ENCODE assay signal across 1 cellular context in the genomic region with DNA sequence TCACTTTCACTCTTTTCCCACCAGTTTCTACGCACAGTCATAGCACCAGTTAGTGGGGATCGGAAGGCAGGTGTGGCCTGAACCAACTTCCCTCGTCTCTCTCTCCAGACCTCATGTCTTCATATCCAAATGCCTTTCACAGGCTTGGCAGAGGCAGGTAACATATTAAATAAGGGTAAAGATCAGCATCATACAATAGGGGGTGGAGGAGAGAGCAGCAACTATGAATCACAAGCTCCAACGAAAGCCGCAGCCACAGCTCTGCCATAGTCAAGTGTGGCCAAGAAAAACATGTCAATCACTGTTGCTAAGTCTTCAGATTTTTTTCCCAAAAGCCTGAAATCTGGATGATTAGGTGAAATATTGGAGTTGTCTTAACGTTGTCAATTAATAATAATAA.
TF ChIP-seq lines count a peak whose summit lies in the region.

No MANE protein-coding gene starts in this region.

TF ChIP-seq in IMR-90, 13 proteins besides CTCF, POLR2A, EP300 and RAD21 (continued from another document):
- TF ChIP-seq MXI1 (IDR thresholded peaks at IDR 0.05; ENCODE audit: borderline replicate concordance, low read depth, low read length) (no peak), FOS (IDR thresholded peaks at IDR 0.05; ENCODE audit: low read depth, low read length) (no peak)
TF ChIP-seq in IMR-90: peak in this region for 0.
